In the genomic region with DNA sequence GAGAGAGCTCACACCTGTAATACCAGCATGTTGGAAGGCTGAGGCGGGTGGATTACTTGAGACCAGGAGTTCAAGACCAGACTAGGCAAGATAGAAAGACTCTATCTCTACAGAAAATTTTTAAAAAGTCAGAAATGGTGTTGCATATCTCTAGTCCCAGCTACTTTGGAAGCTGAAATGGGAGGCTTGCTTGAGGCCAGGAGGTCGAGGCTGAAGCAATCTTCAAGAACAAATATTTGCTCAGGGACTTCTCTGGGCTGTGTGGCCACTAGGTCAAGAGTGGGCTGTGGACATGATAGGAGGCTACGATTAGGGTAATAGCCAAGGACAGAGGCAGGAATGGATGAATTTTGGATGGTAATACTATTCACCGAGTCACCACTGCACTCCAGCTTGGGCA, we compare ENCODE assay signal across 28 cellular contexts.
"Had no signal": no experiment of that assay in that cellular context is flagged by ENCODE, and none has a peak within 500 bp of the region (broad histone marks: within the 10 kb centered on the region; RNA-seq: fewer than 3 reads in every experiment).

No MANE protein-coding gene starts in this region.

- H3K4me1 Mint-ChIP-seq: stimulated activated effector memory CD8-positive, alpha-beta T cell treated with anti-CD3 and anti-CD28 coated beads, Interleukin-12 subunit alpha, Interleukin-12 subunit beta, amount 100 ng/mL, for 72 hours; stimulated activated memory B cell treated with anti-CD40 and anti-IgM and Interleukin-4, amounts not matched to agents 10 μg/mL and 1 μg/mL and 100 μg/mL, for 72 hours; stimulated activated naive B cell treated with anti-CD40 and anti-IgM and Interleukin-4, amounts not matched to agents 10 μg/mL and 1 μg/mL and 100 μg/mL, for 72 hours; stimulated activated naive CD8-positive, alpha-beta T cell treated with anti-CD3 and anti-CD28 coated beads, Interleukin-15, amount 100 ng/mL, for 72 hours had no signal

- H3K9me3 ChIP-seq: thoracic aorta, thyroid gland, tibial artery, upper lobe of right lung, uterus, vagina had no signal

- H3K27ac Mint-ChIP-seq: stimulated activated effector memory CD8-positive, alpha-beta T cell treated with anti-CD3 and anti-CD28 coated beads, Interleukin-12 subunit alpha, Interleukin-12 subunit beta, amount 100 ng/mL, for 72 hours; stimulated activated memory B cell treated with anti-CD40 and anti-IgM and Interleukin-4, amounts not matched to agents 10 μg/mL and 1 μg/mL and 100 μg/mL, for 72 hours; stimulated activated naive B cell treated with anti-CD40 and anti-IgM and Interleukin-4, amounts not matched to agents 10 μg/mL and 1 μg/mL and 100 μg/mL, for 72 hours; stimulated activated naive CD8-positive, alpha-beta T cell treated with anti-CD3 and anti-CD28 coated beads, Interleukin-15, amount 100 ng/mL, for 72 hours; stimulated activated naive CD8-positive, alpha-beta T cell treated with anti-CD3 and anti-CD28 coated beads, Interleukin-15, Interleukin-2, amounts not matched to agents 100 ng/mL and 50 ng/mL, for 24 hours; type B pancreatic cell had no signal

- H3K36me3 Mint-ChIP-seq: stimulated activated effector memory CD8-positive, alpha-beta T cell treated with anti-CD3 and anti-CD28 coated beads, Interleukin-12 subunit alpha, Interleukin-12 subunit beta, amount 100 ng/mL, for 72 hours; stimulated activated memory B cell treated with anti-CD40 and anti-IgM and Interleukin-4, amounts not matched to agents 10 μg/mL and 1 μg/mL and 100 μg/mL, for 72 hours; stimulated activated naive B cell treated with anti-CD40 and anti-IgM and Interleukin-4, amounts not matched to agents 10 μg/mL and 1 μg/mL and 100 μg/mL, for 72 hours had no signal

- H3K27me3 Mint-ChIP-seq: stimulated activated memory B cell treated with anti-CD40 and anti-IgM and Interleukin-4, amounts not matched to agents 10 μg/mL and 1 μg/mL and 100 μg/mL, for 72 hours; stimulated activated naive CD8-positive, alpha-beta T cell treated with anti-CD3 and anti-CD28 coated beads, Interleukin-15, amount 100 ng/mL, for 72 hours; stimulated activated naive CD8-positive, alpha-beta T cell treated with anti-CD3 and anti-CD28 coated beads, Interleukin-15, Interleukin-2, amounts not matched to agents 100 ng/mL and 50 ng/mL, for 24 hours; type B pancreatic cell had no signal

- DNase-seq: stimulated activated CD4-positive, alpha-beta T cell treated with anti-CD3 and anti-CD28 coated beads, Interleukin-2, amount 100 ng/mL, for 48 hours; stimulated activated CD4-positive, alpha-beta T cell treated with anti-CD3 and anti-CD28 coated beads, Interleukin-4, amount 100 ng/mL, for 1 hour; stimulated activated CD4-positive, alpha-beta T cell treated with anti-CD3 and anti-CD28 coated beads, Interleukin-4, amount 100 ng/mL, for 24 hours; stimulated activated CD4-positive, alpha-beta T cell treated with anti-CD3 and anti-CD28 coated beads, Interleukin-4, amount 100 ng/mL, for 4 hours; stimulated activated CD8-positive, alpha-beta memory T cell treated with anti-CD3 and anti-CD28 coated beads, Interleukin-4, amount 100 ng/mL, for 48 hours; stimulated activated naive B cell treated with anti-CD40 and anti-IgM and Interleukin-4, amounts not matched to agents 10 μg/mL and 1 μg/mL and 100 μg/mL, for 72 hours; stimulated activated naive CD4-positive, alpha-beta T cell; stimulated activated naive CD4-positive, alpha-beta T cell treated with Interleukin-2 at 50 U/mL for 16 hours; stimulated activated naive CD8-positive, alpha-beta T cell treated with anti-CD3 and anti-CD28 coated beads, Interleukin-15, amount 100 ng/mL, for 72 hours; stimulated activated naive CD8-positive, alpha-beta T cell treated with anti-CD3 and anti-CD28 coated beads, Interleukin-15, Interleukin-2, amounts not matched to agents 100 U/mL and 50 U/mL, for 24 hours; stomach; substantia nigra; thyroid gland; tibial artery; transverse colon; trophoblast cell; upper lobe of left lung; upper lobe of right lung; uterus had no signal

- ATAC-seq: stimulated activated effector memory CD8-positive, alpha-beta T cell treated with anti-CD3 and anti-CD28 coated beads, Interleukin-12 subunit alpha, Interleukin-12 subunit beta, amount 100 ng/mL, for 72 hours; stimulated activated memory B cell treated with anti-CD40 and anti-IgM and Interleukin-4, amounts not matched to agents 10 μg/mL and 1 μg/mL and 100 μg/mL, for 72 hours; stimulated activated naive B cell treated with anti-CD40 and anti-IgM and Interleukin-4, amounts not matched to agents 10 μg/mL and 1 μg/mL and 100 μg/mL, for 72 hours; stimulated activated naive CD8-positive, alpha-beta T cell treated with anti-CD3 and anti-CD28 coated beads, Interleukin-15, amount 100 ng/mL, for 72 hours; stimulated activated naive CD8-positive, alpha-beta T cell treated with anti-CD3 and anti-CD28 coated beads, Interleukin-15, Interleukin-2, amounts not matched to agents 100 U/mL and 50 U/mL, for 24 hours; upper lobe of right lung had no signal

- H3K27ac ChIP-seq: stomach, suprapubic skin, thoracic aorta, thyroid gland, tibial artery, tibial nerve, transverse colon, upper lobe of left lung, upper lobe of right lung, uterus, vagina had no signal

- FAIRE-seq: urothelium cell line had no signal

- H3K27me3 ChIP-seq: suprapubic skin, thyroid gland, tibial artery, tibial nerve, transverse colon, upper lobe of left lung, uterus, vagina had no signal

- H3K4me3 ChIP-seq: stomach, suprapubic skin, thoracic aorta, thyroid gland, tibial artery, tibial nerve, transverse colon, upper lobe of left lung, upper lobe of right lung, uterus, vagina had no signal

- H3K36me3 ChIP-seq: stomach, suprapubic skin, thoracic aorta, thyroid gland, tibial artery, tibial nerve, transverse colon, upper lobe of left lung, upper lobe of right lung, uterus, vagina had no signal

- H3K4me3 Mint-ChIP-seq: stimulated activated effector memory CD8-positive, alpha-beta T cell treated with anti-CD3 and anti-CD28 coated beads, Interleukin-12 subunit alpha, Interleukin-12 subunit beta, amount 100 ng/mL, for 72 hours; stimulated activated memory B cell treated with anti-CD40 and anti-IgM and Interleukin-4, amounts not matched to agents 10 μg/mL and 1 μg/mL and 100 μg/mL, for 72 hours; stimulated activated naive B cell treated with anti-CD40 and anti-IgM and Interleukin-4, amounts not matched to agents 10 μg/mL and 1 μg/mL and 100 μg/mL, for 72 hours; stimulated activated naive CD8-positive, alpha-beta T cell treated with anti-CD3 and anti-CD28 coated beads, Interleukin-15, amount 100 ng/mL, for 72 hours; stimulated activated naive CD8-positive, alpha-beta T cell treated with anti-CD3 and anti-CD28 coated beads, Interleukin-15, Interleukin-2, amounts not matched to agents 100 ng/mL and 50 ng/mL, for 24 hours; type B pancreatic cell had no signal

- H3K4me1 ChIP-seq: suprapubic skin, thyroid gland, tibial artery, tibial nerve, transverse colon, upper lobe of left lung, upper lobe of right lung, vagina had no signal
